ENCODE assay signal across 20 cellular contexts in genomic region chr14:100867631-100868315, GRCh38. TPM values are rescaled to one million over a fixed set of nuclear protein-coding genes. Genes with fewer than 3 reads are reported as not detected.
"Had no signal": no experiment of that assay in that cellular context is flagged by ENCODE, and none has a peak within 500 bp of the region (broad histone marks: within the 10 kb centered on the region; RNA-seq: fewer than 3 reads in every experiment).

No MANE protein-coding gene starts in this region.

- H3K27me3 Mint-ChIP-seq: activated CD4-positive, alpha-beta T cell treated with anti-CD3 and anti-CD28 coated beads, Interleukin-2, amount 10 ng/mL, durations not matched to agents 7 days and 5 days had no signal

- H3K4me1 Mint-ChIP-seq: activated CD4-positive, alpha-beta T cell treated with anti-CD3 and anti-CD28 coated beads, Interleukin-2, amount 10 ng/mL, durations not matched to agents 7 days and 5 days had no signal

- H3K27me3 ChIP-seq: cardiac muscle cell, esophagus squamous epithelium, transverse colon had no signal

- H3K36me3 ChIP-seq: cardiac muscle cell, esophagus squamous epithelium, transverse colon had no signal

- H3K27ac Mint-ChIP-seq: activated CD4-positive, alpha-beta T cell treated with anti-CD3 and anti-CD28 coated beads, Interleukin-2, amount 10 ng/mL, durations not matched to agents 7 days and 5 days; activated CD8-positive, alpha-beta T cell treated with anti-CD3 and anti-CD28 coated beads, Interleukin-2, amount 10 ng/mL, durations not matched to agents 7 days and 5 days; activated naive CD4-positive, alpha-beta T cell treated with anti-CD3 and anti-CD28 coated beads, Interleukin-2, amount 50 U/mL, for 72 hours; activated T-cell treated with anti-CD3 and anti-CD28 coated beads, Interleukin-2, amount 50 U/mL, for 72 hours; effector memory CD8-positive, alpha-beta T cell; naive thymus-derived CD8-positive, alpha-beta T cell; T-helper 1 cell treated with Interleukin-12 subunit alpha and Interleukin-12 subunit beta and Interleukin-4 antibody, amounts not matched to agents 30 μg/mL and 1 μg/mL, for 36 hours had no signal

- ATAC-seq: activated CD4-positive, CD25-positive, alpha-beta regulatory T cell treated with anti-CD3 and anti-CD28 coated beads, Interleukin-2, amount 50 U/mL, for 24 hours; activated CD8-positive, alpha-beta T cell treated with anti-CD3 and anti-CD28 coated beads, Interleukin-2, amount 10 ng/mL, durations not matched to agents 7 days and 5 days; activated naive CD4-positive, alpha-beta T cell treated with anti-CD3 and anti-CD28 coated beads, Interleukin-2, amount 50 U/mL, for 72 hours; activated T-cell treated with anti-CD3 and anti-CD28 coated beads, Interleukin-2, amount 50 U/mL, for 72 hours; effector memory CD8-positive, alpha-beta T cell; left lobe of liver; naive thymus-derived CD8-positive, alpha-beta T cell; stimulated activated naive CD8-positive, alpha-beta T cell treated with anti-CD3 and anti-CD28 coated beads, Interleukin-15, Interleukin-2, amounts not matched to agents 100 U/mL and 50 U/mL, for 24 hours had no signal

- H3K4me1 ChIP-seq: esophagus squamous epithelium, transverse colon had no signal

- H3K9me3 ChIP-seq: esophagus squamous epithelium, transverse colon had no signal

- H3K9me3 Mint-ChIP-seq: activated CD4-positive, alpha-beta T cell treated with anti-CD3 and anti-CD28 coated beads, Interleukin-2, amount 10 ng/mL, durations not matched to agents 7 days and 5 days; activated T-cell treated with anti-CD3 and anti-CD28 coated beads, Interleukin-2, amount 50 U/mL, for 72 hours; effector memory CD8-positive, alpha-beta T cell; naive thymus-derived CD8-positive, alpha-beta T cell; T-helper 1 cell treated with Interleukin-12 subunit alpha and Interleukin-12 subunit beta and Interleukin-4 antibody, amounts not matched to agents 30 μg/mL and 1 μg/mL, for 36 hours had no signal

- H3K36me3 Mint-ChIP-seq: activated naive CD4-positive, alpha-beta T cell treated with anti-CD3 and anti-CD28 coated beads, Interleukin-2, amount 50 U/mL, for 72 hours; naive thymus-derived CD8-positive, alpha-beta T cell had no signal

- H3K27ac ChIP-seq: cardiac muscle cell, esophagus squamous epithelium, transverse colon had no signal

- DNase-seq: activated CD4-positive, alpha-beta T cell treated with anti-CD3 and anti-CD28 coated beads, Interleukin-2, amount 10 ng/mL, durations not matched to agents 7 days and 5 days; activated CD8-positive, alpha-beta T cell treated with anti-CD3 and anti-CD28 coated beads, Interleukin-2, amount 10 ng/mL, durations not matched to agents 7 days and 5 days; activated gamma-delta T cell treated with Interleukin-2 at 50 U/mL for 16 hours; activated T-cell treated with anti-CD3 and anti-CD28 coated beads, Interleukin-2, amount 50 U/mL, for 72 hours; amniotic stem cell; effector memory CD8-positive, alpha-beta T cell; esophagus squamous epithelium; islet precursor cell; mesenchymal stem cell; retina; stimulated activated naive CD8-positive, alpha-beta T cell treated with anti-CD3 and anti-CD28 coated beads, Interleukin-15, Interleukin-2, amounts not matched to agents 100 U/mL and 50 U/mL, for 24 hours; transverse colon had no signal

- H3K4me3 ChIP-seq: cardiac muscle cell, esophagus squamous epithelium, transverse colon had no signal

- H3K4me3 Mint-ChIP-seq: activated CD4-positive, alpha-beta T cell treated with anti-CD3 and anti-CD28 coated beads, Interleukin-2, amount 10 ng/mL, durations not matched to agents 7 days and 5 days; activated CD8-positive, alpha-beta T cell treated with anti-CD3 and anti-CD28 coated beads, Interleukin-2, amount 10 ng/mL, durations not matched to agents 7 days and 5 days; activated T-cell treated with anti-CD3 and anti-CD28 coated beads, Interleukin-2, amount 50 U/mL, for 72 hours; effector memory CD8-positive, alpha-beta T cell; naive thymus-derived CD8-positive, alpha-beta T cell; T-helper 1 cell treated with Interleukin-12 subunit alpha and Interleukin-12 subunit beta and Interleukin-4 antibody, amounts not matched to agents 30 μg/mL and 1 μg/mL, for 36 hours had no signal

RNA-seq across cellular contexts. Expression of gene RTL1, which starts 35.7 kb away (rescaled TPM):
- total RNA-seq: activated CD4-positive, alpha-beta T cell treated with anti-CD3 and anti-CD28 coated beads, Interleukin-2, amount 10 ng/mL, durations not matched to agents 7 days and 5 days; activated CD8-positive, alpha-beta T cell treated with anti-CD3 and anti-CD28 coated beads, Interleukin-2, amount 10 ng/mL, durations not matched to agents 7 days and 5 days; activated naive CD4-positive, alpha-beta T cell treated with anti-CD3 and anti-CD28 coated beads, Interleukin-2, amount 50 U/mL, for 72 hours; activated T-cell treated with anti-CD3 and anti-CD28 coated beads, Interleukin-2, amount 50 U/mL, for 72 hours; dermis microvascular lymphatic vessel endothelial cell; esophagus squamous epithelium; glomerular endothelial cell; left lobe of liver; naive thymus-derived CD8-positive, alpha-beta T cell; transverse colon had no signal
- polyA plus RNA-seq: cardiac muscle cell; naive thymus-derived CD8-positive, alpha-beta T cell had no signal

RNA-seq across cellular contexts. Expression of gene MEG3, which starts 41.9 kb away (rescaled TPM):
- total RNA-seq: activated CD4-positive, alpha-beta T cell treated with anti-CD3 and anti-CD28 coated beads, Interleukin-2, amount 10 ng/mL, durations not matched to agents 7 days and 5 days; activated CD8-positive, alpha-beta T cell treated with anti-CD3 and anti-CD28 coated beads, Interleukin-2, amount 10 ng/mL, durations not matched to agents 7 days and 5 days; activated naive CD4-positive, alpha-beta T cell treated with anti-CD3 and anti-CD28 coated beads, Interleukin-2, amount 50 U/mL, for 72 hours; activated T-cell treated with anti-CD3 and anti-CD28 coated beads, Interleukin-2, amount 50 U/mL, for 72 hours; cardiac muscle cell; naive thymus-derived CD8-positive, alpha-beta T cell had no signal
- polyA plus RNA-seq: cardiac muscle cell; naive thymus-derived CD8-positive, alpha-beta T cell had no signal
